Comparison of ENCODE assay signal across 9 cellular contexts in genomic region chr17:63998721-63999679, GRCh38. TPM values are rescaled to one million over a fixed set of nuclear protein-coding genes. Genes with fewer than 3 reads are reported as not detected.
A peak's percentile ranks its signal among the peaks of the same experiment; 100 is the strongest.
DNase-seq lines count a peak whose midpoint lies in the region; ATAC-seq, FAIRE-seq and TF ChIP-seq lines count a peak whose summit lies in the region.
"Had no signal": no experiment of that assay in that cellular context is flagged by ENCODE, and none has a peak within 500 bp of the region (broad histone marks: within the 10 kb centered on the region; RNA-seq: fewer than 3 reads in every experiment).

No MANE protein-coding gene starts in this region.

- no peaks in the 10 kb centered on the region for H3K9me3 Mint-ChIP-seq in HFFc6
- H3K9me3 Mint-ChIP-seq in activated CD4-positive, alpha-beta memory T cell treated with anti-CD3 and anti-CD28 coated beads, Interleukin-2, amount 10 ng/mL, durations not matched to agents 7 days and 5 days = no peaks in the 10 kb centered on the region

- H3K27me3 ChIP-seq in right atrium auricular region (peaks cover 0 to 8% of the 10 kb centered on the region in 2 donors), small intestine (ENCODE audit: control insufficient read depth in 2 of 2, insufficient read depth in 2 of 2, low read length in 2 of 2) (no peaks in the 10 kb centered on the region)

- H3K4me3 ChIP-seq in right atrium auricular region (peak overlapping the region; percentile 45 to 55), small intestine (ENCODE audit: low read depth in 1 of 2, low read length in 2 of 2) (peak overlapping the region; percentile 10 to 62)

- no peak for ATAC-seq in GM21619 (IDR thresholded peaks at IDR 0.05; ENCODE audit: unreplicated experiment)
- no peak for ATAC-seq in GM19463 (IDR thresholded peaks at IDR 0.05; ENCODE audit: unreplicated experiment)
- no peak for ATAC-seq in HG03457 (IDR thresholded peaks at IDR 0.05; ENCODE audit: unreplicated experiment)

- TF ChIP-seq CTCF in HFFc6 (IDR thresholded peaks at IDR 0.05) (no peak), right atrium auricular region (IDR thresholded peaks at IDR 0.05) (no peak)

- POLR2A ChIA-PET in activated CD4-positive, alpha-beta memory T cell treated with anti-CD3 and anti-CD28 coated beads, Interleukin-2, amount 10 ng/mL, durations not matched to agents 7 days and 5 days (lab: Charles Lee) = interaction anchor here (0.8 to 9.1 kb wide), 13 partner anchors 7 to 147 kb away, joined by 3 to 79 read pairs (median 7); partner anchors contain the start of gene ICAM2

- FAIRE-seq in small intestine (lab: Jason Lieb, UNC) = no peak

- H3K27me3 Mint-ChIP-seq in HFFc6 (ENCODE audit: insufficient read depth) = peaks cover 38% of the 10 kb centered on the region
- peaks cover 8% of the 10 kb centered on the region for H3K27me3 Mint-ChIP-seq in activated CD4-positive, alpha-beta memory T cell treated with anti-CD3 and anti-CD28 coated beads, Interleukin-2, amount 10 ng/mL, durations not matched to agents 7 days and 5 days

- H3K9me3 ChIP-seq in right atrium auricular region = no peaks in the 10 kb centered on the region
- no peaks in the 10 kb centered on the region for H3K9me3 ChIP-seq in small intestine (ENCODE audit: control insufficient read depth, low read depth)

- H3K4me3 Mint-ChIP-seq in HFFc6 = peak overlapping the region; percentile 39
- H3K4me3 Mint-ChIP-seq in activated CD4-positive, alpha-beta memory T cell treated with anti-CD3 and anti-CD28 coated beads, Interleukin-2, amount 10 ng/mL, durations not matched to agents 7 days and 5 days = peak overlapping the region; percentile 92

- H3K4me1 ChIP-seq in right atrium auricular region (peaks cover 0 to 37% of the 10 kb centered on the region in 2 donors), small intestine (ENCODE audit: control insufficient read depth in 2 of 2, insufficient read depth in 1 of 2, low read depth in 1 of 2, low read length in 1 of 2) (peaks cover 0 to 4% of the 10 kb centered on the region in 2 donors)
- H3K4me1 ChIP-seq: foreskin keratinocyte had no signal

- H3K4me1 Mint-ChIP-seq in HFFc6 (ENCODE audit: low read depth) = no peaks in the 10 kb centered on the region
- peaks cover 59% of the 10 kb centered on the region for H3K4me1 Mint-ChIP-seq in activated CD4-positive, alpha-beta memory T cell treated with anti-CD3 and anti-CD28 coated beads, Interleukin-2, amount 10 ng/mL, durations not matched to agents 7 days and 5 days

- H3K27ac ChIP-seq in right atrium auricular region (peak overlapping the region in 1 of 2 donors; percentile 22), small intestine (ENCODE audit: low read depth in 1 of 2, low read length in 1 of 2) (no peak overlapping the region)
- H3K27ac ChIP-seq: foreskin keratinocyte had no signal

- CTCF ChIA-PET in activated CD4-positive, alpha-beta memory T cell treated with anti-CD3 and anti-CD28 coated beads, Interleukin-2, amount 10 ng/mL, durations not matched to agents 7 days and 5 days (lab: Charles Lee) = interaction anchor here (1.1 to 4.4 kb wide), 8 partner anchors 15 to 135 kb away, joined by 3 to 26 read pairs (median 8); partner anchors contain the start of genes GH1 and ICAM2

- no peaks in the 10 kb centered on the region for H3K36me3 Mint-ChIP-seq in HFFc6 (ENCODE audit: low read depth)
- H3K36me3 Mint-ChIP-seq in activated CD4-positive, alpha-beta memory T cell treated with anti-CD3 and anti-CD28 coated beads, Interleukin-2, amount 10 ng/mL, durations not matched to agents 7 days and 5 days (ENCODE audit: low read depth) = peaks cover 37% of the 10 kb centered on the region

- H3K36me3 ChIP-seq in right atrium auricular region (no peaks in the 10 kb centered on the region), small intestine (ENCODE audit: control insufficient read depth in 2 of 2, insufficient read depth in 2 of 2, low read length in 2 of 2) (no peaks in the 10 kb centered on the region)

- no peak overlapping the region for H3K27ac Mint-ChIP-seq in HFFc6
- H3K27ac Mint-ChIP-seq in activated CD4-positive, alpha-beta memory T cell treated with anti-CD3 and anti-CD28 coated beads, Interleukin-2, amount 10 ng/mL, durations not matched to agents 7 days and 5 days = peak overlapping the region; percentile 76

- 9 to 17% (median 16%) methylated on average over 30 to 33 of the region's 33 CpGs for WGBS in small intestine, 3 donors

- DNase-seq in HFFc6 (no peak), right atrium auricular region (ENCODE audit: low spot score) (no peak), small intestine (no peak)
- DNase-seq in activated CD4-positive, alpha-beta memory T cell treated with anti-CD3 and anti-CD28 coated beads, Interleukin-2, amount 10 ng/mL, durations not matched to agents 7 days and 5 days = peak; percentile 47
- no peak for DNase-seq in effector CD8-positive, alpha-beta T cell (lab: John Stamatoyannopoulos, UW)

RNA-seq across cellular contexts. Expression of gene PRR29, which starts 0.8 kb away (rescaled TPM):
- under 1 TPM in 3 of 6 experiments, not detected in 3; 0.17 to 0.27 (median 0.19) TPM for total RNA-seq in HFFc6 (2021; fragmentation: NEBNext Ultra II Directional; extraction: Animal tissue kit (Norgen Biotek cat#: 25700))
- 10 to 100 TPM; 12.0 to 15.1 TPM for total RNA-seq in activated CD4-positive, alpha-beta memory T cell treated with anti-CD3 and anti-CD28 coated beads, Interleukin-2, amount 10 ng/mL, durations not matched to agents 7 days and 5 days
- total RNA-seq in right atrium auricular region = under 1 TPM in 1 of 2 donors, not detected in 1; 0.08 TPM
- under 1 TPM in 1 of 3 donors, not detected in 2; 0.16 TPM for polyA plus RNA-seq in small intestine
- total RNA-seq: foreskin keratinocyte had no signal

RNA-seq across cellular contexts. Expression of gene ICAM2, which starts 21.4 kb away (rescaled TPM):
- total RNA-seq in HFFc6 (2021; fragmentation: NEBNext Ultra II Directional; extraction: Animal tissue kit (Norgen Biotek cat#: 25700)) = 1 to 10 TPM in 4 of 6 experiments, under 1 TPM in 2; 0.91 to 2.5 (median 1.3) TPM
- 100 to 1,000 TPM; 118 to 122 TPM for total RNA-seq in activated CD4-positive, alpha-beta memory T cell treated with anti-CD3 and anti-CD28 coated beads, Interleukin-2, amount 10 ng/mL, durations not matched to agents 7 days and 5 days
- total RNA-seq in right atrium auricular region = 100 to 1,000 TPM in 1 of 2 donors, 10 to 100 TPM in 1; 74.6 to 109 TPM
- 10 to 100 TPM in 2 of 3 donors, 1 to 10 TPM in 1; 4.5 to 40.1 (median 10.8) TPM for polyA plus RNA-seq in small intestine

RNA-seq across cellular contexts. Expression of gene SCN4A, which starts 26.3 kb away (rescaled TPM):
- not detected for total RNA-seq in HFFc6 (2021; fragmentation: NEBNext Ultra II Directional; extraction: Animal tissue kit (Norgen Biotek cat#: 25700))
- under 1 TPM; 0.08 to 0.13 TPM for total RNA-seq in activated CD4-positive, alpha-beta memory T cell treated with anti-CD3 and anti-CD28 coated beads, Interleukin-2, amount 10 ng/mL, durations not matched to agents 7 days and 5 days
- total RNA-seq in right atrium auricular region = 1 to 10 TPM in 1 of 2 donors, under 1 TPM in 1; 0.74 to 2.5 TPM
- polyA plus RNA-seq in small intestine = under 1 TPM in 1 of 3 donors, not detected in 2; 0.46 TPM
- total RNA-seq: foreskin keratinocyte had no signal
- polyA plus RNA-seq: foreskin keratinocyte had no signal

Comparison
In these comparisons a context has a peak if more than half of its experiments do, and no peak if none do; other contexts are left out.
1. RNA of gene PRR29, which starts 0.8 kb away (total RNA-seq): 12.0 to 15.1 TPM in activated CD4-positive, alpha-beta memory T cell treated with anti-CD3 and anti-CD28 coated beads, Interleukin-2, amount 10 ng/mL, durations not matched to agents 7 days and 5 days; 0.17 to 0.27 TPM in HFFc6 and 0.08 TPM in right atrium auricular region; every median in the first group is over 10 times any median in the second.
2. RNA of gene ICAM2, which starts 21.4 kb away (total RNA-seq): 118 to 122 TPM in activated CD4-positive, alpha-beta memory T cell treated with anti-CD3 and anti-CD28 coated beads, Interleukin-2, amount 10 ng/mL, durations not matched to agents 7 days and 5 days and 74.6 to 109 TPM in right atrium auricular region; 0.91 to 2.5 TPM in HFFc6; every median in the first group is over 10 times any median in the second.